ENCODE assay signal across 1 cellular context in the genomic region with DNA sequence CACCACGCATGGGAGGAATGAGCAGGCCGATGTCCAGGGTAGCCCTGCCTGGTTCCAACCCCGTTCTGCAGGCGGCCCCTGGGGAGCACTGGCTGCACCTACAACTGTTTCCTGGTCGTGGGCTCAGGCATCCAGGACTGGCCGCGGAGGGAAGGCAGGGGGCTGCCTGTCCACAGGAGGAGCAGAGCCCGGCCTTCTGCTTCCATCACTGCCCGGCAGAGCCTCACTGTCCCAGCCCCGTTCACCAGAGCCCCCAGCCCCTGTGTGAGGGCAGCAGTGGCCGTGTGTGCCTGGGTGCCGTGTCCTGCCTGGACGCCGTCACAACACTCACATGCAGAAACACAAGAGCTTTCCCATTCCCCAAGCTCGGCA.
TF ChIP-seq lines count a peak whose summit lies in the region.

No MANE protein-coding gene starts in this region.

TF ChIP-seq in K562, 482 proteins besides CTCF, POLR2A, EP300 and RAD21 (continued from another document):
- TF ChIP-seq, protein P1, sequence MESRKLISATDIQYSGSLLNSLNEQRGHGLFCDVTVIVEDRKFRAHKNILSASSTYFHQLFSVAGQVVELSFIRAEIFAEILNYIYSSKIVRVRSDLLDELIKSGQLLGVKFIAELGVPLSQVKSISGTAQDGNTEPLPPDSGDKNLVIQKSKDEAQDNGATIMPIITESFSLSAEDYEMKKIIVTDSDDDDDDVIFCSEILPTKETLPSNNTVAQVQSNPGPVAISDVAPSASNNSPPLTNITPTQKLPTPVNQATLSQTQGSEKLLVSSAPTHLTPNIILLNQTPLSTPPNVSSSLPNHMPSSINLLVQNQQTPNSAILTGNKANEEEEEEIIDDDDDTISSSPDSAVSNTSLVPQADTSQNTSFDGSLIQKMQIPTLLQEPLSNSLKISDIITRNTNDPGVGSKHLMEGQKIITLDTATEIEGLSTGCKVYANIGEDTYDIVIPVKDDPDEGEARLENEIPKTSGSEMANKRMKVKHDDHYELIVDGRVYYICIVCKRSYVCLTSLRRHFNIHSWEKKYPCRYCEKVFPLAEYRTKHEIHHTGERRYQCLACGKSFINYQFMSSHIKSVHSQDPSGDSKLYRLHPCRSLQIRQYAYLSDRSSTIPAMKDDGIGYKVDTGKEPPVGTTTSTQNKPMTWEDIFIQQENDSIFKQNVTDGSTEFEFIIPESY (CRISPR knock-in tag; IDR thresholded peaks at IDR 0.05): no peak
- TF ChIP-seq NCOR1 (IDR thresholded peaks at IDR 0.05) (no peak), RFX7 (CRISPR knock-in tag; IDR thresholded peaks at IDR 0.05) (no peak)
TF ChIP-seq in K562: peak in this region for 0.
